Comparison of ENCODE assay signal across 6 cellular contexts in genomic region chr18:67790527-67790926, GRCh38.
"Had no signal": no experiment of that assay in that cellular context is flagged by ENCODE, and none has a peak within 500 bp of the region (broad histone marks: within the 10 kb centered on the region; RNA-seq: fewer than 3 reads in every experiment).

No MANE protein-coding gene starts in this region.

- H3K9ac ChIP-seq: KMS-11 had no signal

- DNase-seq: KBM-7, KG1 had no signal

- H3K4me2 ChIP-seq: KMS-11 had no signal

- FAIRE-seq: HTR-8/SVneo, K562 had no signal

- H3K4me3 ChIP-seq: K562 had no signal

- ATAC-seq: K562 had no signal

- H3K27ac ChIP-seq: HL-60, KMS-11 had no signal
